ENCODE assay signal across 8 cellular contexts in the genomic region with DNA sequence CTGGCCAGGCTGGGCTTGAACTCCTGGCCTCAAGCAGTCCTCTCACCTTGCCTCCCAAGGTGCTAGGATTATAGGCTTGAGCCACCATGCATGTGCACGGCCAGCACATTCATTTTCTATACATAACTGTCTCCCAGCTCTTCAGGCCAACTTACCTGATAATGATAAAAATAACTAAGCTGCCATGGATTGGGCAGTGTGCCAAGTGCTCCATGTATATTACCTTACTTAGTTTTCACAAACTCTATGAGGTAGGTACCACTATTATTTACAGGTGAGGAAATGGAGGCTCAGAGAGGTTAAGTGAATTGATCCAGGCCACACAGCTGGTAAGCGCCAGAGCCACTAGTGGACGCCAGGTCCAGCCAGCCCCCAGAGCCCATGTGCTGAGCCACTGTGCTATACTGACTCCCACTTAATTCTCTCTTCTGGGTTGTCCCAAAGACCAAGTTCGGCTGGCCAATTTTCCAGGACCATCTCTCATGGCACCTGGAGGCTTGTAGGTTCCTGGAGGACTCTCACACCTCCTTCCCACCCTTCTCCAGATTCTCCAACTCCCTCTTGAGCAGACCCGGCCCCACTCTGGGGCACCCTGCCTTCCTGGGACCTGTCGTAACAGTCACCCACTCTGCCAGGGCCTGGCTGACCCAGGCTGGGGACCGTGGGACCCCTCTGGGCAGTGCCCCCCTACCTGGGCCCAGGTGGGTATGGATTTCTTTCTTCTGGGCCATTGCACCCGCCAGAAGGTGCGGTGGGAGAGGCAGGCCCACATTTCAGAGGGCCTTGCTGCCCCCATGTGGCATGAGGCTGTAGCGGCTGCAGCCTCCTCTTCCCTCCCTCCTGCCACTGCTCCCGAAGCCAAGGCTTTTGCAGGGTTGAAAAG. TPM values are rescaled to one million over a fixed set of nuclear protein-coding genes. Genes with fewer than 3 reads are reported as not detected.
A peak's percentile ranks its signal among the peaks of the same experiment; 100 is the strongest.
DNase-seq lines count a peak whose midpoint lies in the region; ATAC-seq and TF ChIP-seq lines count a peak whose summit lies in the region.

No MANE protein-coding gene starts in this region.

- no peak overlapping the region for H3K9ac ChIP-seq in Loucy (ENCODE audit: low read depth, low read length, poor library complexity, severe bottlenecking)

- peak overlapping the region; percentile 78 for H2AFZ ChIP-seq in Loucy (ENCODE audit: low read length)

- no peaks in the 10 kb centered on the region for H3K4me1 ChIP-seq in Loucy (ENCODE audit: insufficient read depth, low read length, poor library complexity, severe bottlenecking)

- H3K9me3 Mint-ChIP-seq in activated naive CD4-positive, alpha-beta T cell treated with anti-CD3 and anti-CD28 coated beads for 36 hours, result no peaks in the 10 kb centered on the region

- TF ChIP-seq CTCF in GM12865 (IDR thresholded peaks at IDR 0.05; ENCODE audit: insufficient read depth, low read depth, low read length, missing control alignments) (peak; percentile 84), Loucy (conservative IDR thresholded peaks at IDR 0.05; ENCODE audit: low read length) (peak; percentile 96)

- no peak overlapping the region for H3K4me3 Mint-ChIP-seq in activated naive CD4-positive, alpha-beta T cell treated with anti-CD3 and anti-CD28 coated beads for 36 hours

- H3K4me3 ChIP-seq in GM12865 (ENCODE audit: low read depth, low read length) (no peak overlapping the region), Loucy (ENCODE audit: low read length, poor library complexity, severe bottlenecking) (no peak overlapping the region)

- intact Hi-C loops in activated naive CD4-positive, alpha-beta T cell treated with anti-CD3 and anti-CD28 coated beads for 36 hours (cut with micrococcal nuclease), result loop anchor here (1.0 kb wide), 1 partner anchor 155 kb away; no protein-coding TSS in a partner anchor
- intact Hi-C loops in posterior cingulate gyrus (cut with DNase I), result loop anchor here (1.0 to 5.0 kb wide), 3 partner anchors 46 to 155 kb away; no protein-coding TSS in a partner anchor

- no peaks in the 10 kb centered on the region for H3K79me2 ChIP-seq in Loucy (ENCODE audit: insufficient read depth, low read length)

- no peaks in the 10 kb centered on the region for H3K36me3 ChIP-seq in Loucy (ENCODE audit: insufficient read depth, low read length)

- no peaks in the 10 kb centered on the region for H3K27me3 ChIP-seq in Loucy (ENCODE audit: insufficient read depth, low read length, poor library complexity, severe bottlenecking)

- no peaks in the 10 kb centered on the region for H3K36me3 Mint-ChIP-seq in activated naive CD4-positive, alpha-beta T cell treated with anti-CD3 and anti-CD28 coated beads for 36 hours (ENCODE audit: low read depth)

- no peaks in the 10 kb centered on the region for H3F3A ChIP-seq in Loucy (ENCODE audit: low read depth)

- H4K20me1 ChIP-seq in Loucy (ENCODE audit: insufficient read depth, low read length, poor library complexity, severe bottlenecking), result no peaks in the 10 kb centered on the region

- ATAC-seq in HG03457 (IDR thresholded peaks at IDR 0.05; ENCODE audit: unreplicated experiment), result no peak
- no peak for ATAC-seq in HG02642 (IDR thresholded peaks at IDR 0.05; ENCODE audit: poor library complexity, unreplicated experiment)

- no peaks in the 10 kb centered on the region for H3K4me1 Mint-ChIP-seq in activated naive CD4-positive, alpha-beta T cell treated with anti-CD3 and anti-CD28 coated beads for 36 hours (ENCODE audit: low read depth)

- no peaks in the 10 kb centered on the region for H3K9me2 ChIP-seq in Loucy (replicated peaks; ENCODE audit: low read depth, low read length)

- DNase-seq in GM12865 (ENCODE audit: low read depth) (peak; percentile 68), SHP77 treated with DMSO at 0.1 percent for 48 hours (lab: John Stamatoyannopoulos, UW) (peak; percentile 74), globus pallidus (ENCODE audit: low spot score) (peak; percentile 61), posterior cingulate gyrus (peak; percentile 67 to 97 (median 77))
- peak; percentile 71 for DNase-seq in activated naive CD4-positive, alpha-beta T cell treated with anti-CD3 and anti-CD28 coated beads for 36 hours

- H3K4me2 ChIP-seq in Loucy (ENCODE audit: low read depth, low read length, poor library complexity, severe bottlenecking), result no peak overlapping the region

- no peaks in the 10 kb centered on the region for H3K9me3 ChIP-seq in Loucy (ENCODE audit: insufficient read depth, low read depth, low read length)

- CTCF ChIA-PET in activated naive CD4-positive, alpha-beta T cell treated with anti-CD3 and anti-CD28 coated beads for 36 hours (lab: Charles Lee), result interaction anchor here (0.5 to 20.8 kb wide), 21 partner anchors 13 to 936 kb away, joined by 3 to 692 read pairs (median 5); a partner anchor contains a TSS

- H3K27me3 Mint-ChIP-seq in activated naive CD4-positive, alpha-beta T cell treated with anti-CD3 and anti-CD28 coated beads for 36 hours (ENCODE audit: low read depth), result peaks cover 2% of the 10 kb centered on the region

- no peak overlapping the region for H3K27ac Mint-ChIP-seq in activated naive CD4-positive, alpha-beta T cell treated with anti-CD3 and anti-CD28 coated beads for 36 hours

RNA-seq across cellular contexts. Expression of a gene that starts 30.2 kb away (rescaled TPM):
- 1 to 10 TPM; 5.6 to 6.1 TPM for total RNA-seq in activated naive CD4-positive, alpha-beta T cell treated with anti-CD3 and anti-CD28 coated beads for 36 hours

RNA-seq across cellular contexts. Expression of a gene that starts 39.4 kb away (rescaled TPM):
- 10 to 100 TPM; 34.8 to 35.2 TPM for total RNA-seq in activated naive CD4-positive, alpha-beta T cell treated with anti-CD3 and anti-CD28 coated beads for 36 hours
